Comparison of ENCODE assay signal across 1 cellular context in the genomic region with DNA sequence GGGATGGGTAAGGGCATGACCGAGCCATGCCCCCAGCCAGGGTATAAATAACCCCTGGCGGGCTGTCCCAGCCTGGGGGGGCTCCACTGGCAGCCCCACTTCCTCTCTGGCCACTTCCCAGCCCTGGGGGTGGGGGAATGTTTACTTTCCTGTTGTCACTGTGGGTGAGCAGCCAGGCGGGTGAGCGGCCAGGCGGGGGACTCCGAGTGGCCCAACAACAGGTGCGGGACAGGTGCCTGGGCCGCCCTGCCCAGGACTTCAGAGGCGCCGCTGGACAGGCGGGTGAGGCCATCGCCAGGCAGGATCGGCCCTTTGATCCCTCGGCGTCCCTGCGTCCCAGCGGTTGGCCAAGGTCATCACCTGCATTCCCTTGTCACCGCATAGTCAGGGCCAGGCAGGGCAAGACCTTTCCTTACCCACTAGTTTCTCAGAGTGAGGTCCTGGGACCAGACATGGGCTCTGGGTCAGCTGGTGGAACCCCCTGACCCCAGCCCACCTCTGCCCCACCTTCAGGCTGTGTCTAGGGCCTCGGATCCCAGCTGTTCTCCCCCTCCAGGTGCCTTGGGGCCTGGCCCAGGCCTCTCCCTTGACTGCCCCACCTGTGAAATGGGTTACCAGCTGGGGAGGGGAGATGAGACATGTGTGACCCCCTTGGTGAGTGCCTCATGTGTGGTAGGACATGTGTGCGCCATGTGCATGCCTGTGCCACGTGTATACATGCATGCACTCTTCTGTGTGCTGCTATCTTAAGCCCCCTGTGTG.
TF ChIP-seq lines count a peak whose summit lies in the region.

No MANE protein-coding gene starts in this region.

TF ChIP-seq in HepG2, 621 proteins besides CTCF, POLR2A, EP300 and RAD21 (continued from another document and continues in another):
- TF ChIP-seq, protein P1, sequence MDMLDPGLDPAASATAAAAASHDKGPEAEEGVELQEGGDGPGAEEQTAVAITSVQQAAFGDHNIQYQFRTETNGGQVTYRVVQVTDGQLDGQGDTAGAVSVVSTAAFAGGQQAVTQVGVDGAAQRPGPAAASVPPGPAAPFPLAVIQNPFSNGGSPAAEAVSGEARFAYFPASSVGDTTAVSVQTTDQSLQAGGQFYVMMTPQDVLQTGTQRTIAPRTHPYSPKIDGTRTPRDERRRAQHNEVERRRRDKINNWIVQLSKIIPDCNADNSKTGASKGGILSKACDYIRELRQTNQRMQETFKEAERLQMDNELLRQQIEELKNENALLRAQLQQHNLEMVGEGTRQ (IDR thresholded peaks at IDR 0.05; ENCODE audit: low read depth, low read length), result no peak
- TF ChIP-seq, protein P1 (CRISPR knock-in tag; IDR thresholded peaks at IDR 0.05; ENCODE audit: borderline replicate concordance), result no peak
- TF ChIP-seq PRMT3 (CRISPR knock-in tag; IDR thresholded peaks at IDR 0.05; ENCODE audit: borderline replicate concordance, low read depth) (no peak), SIX4 (CRISPR knock-in tag; IDR thresholded peaks at IDR 0.05) (peak; percentile 74; the same call in 1 of the 2 replicates), NR2C2 (CRISPR knock-in tag; IDR thresholded peaks at IDR 0.05; ENCODE audit: borderline replicate concordance) (peak; percentile 76), SMAD1 (CRISPR knock-in tag; IDR thresholded peaks at IDR 0.05; ENCODE audit: borderline replicate concordance, low read depth) (peak; percentile 78; the same call in 1 of the 2 replicates), U2AF2 (IDR thresholded peaks at IDR 0.05; ENCODE audit: low read depth, low read length) (no peak), ZNF569 (CRISPR knock-in tag; IDR thresholded peaks at IDR 0.05; ENCODE audit: borderline replicate concordance) (no peak), THAP11 (CRISPR knock-in tag; IDR thresholded peaks at IDR 0.05) (peak; percentile 85), NFKBIZ (CRISPR knock-in tag; IDR thresholded peaks at IDR 0.05) (peak; percentile 97), SRY (CRISPR knock-in tag; IDR thresholded peaks at IDR 0.05) (peak; percentile 73; the same call in 1 of the 2 replicates), AKAP8 (CRISPR knock-in tag; IDR thresholded peaks at IDR 0.05) (peak; percentile 98), ZFP82 (CRISPR knock-in tag; IDR thresholded peaks at IDR 0.05; ENCODE audit: borderline replicate concordance) (no peak), IRX3 (CRISPR knock-in tag; IDR thresholded peaks at IDR 0.05; ENCODE audit: borderline replicate concordance, low read depth) (no peak), YY1 (IDR thresholded peaks at IDR 0.05; ENCODE audit: insufficient read depth, insufficient replicate concordance, low read depth, low read length) (peak; percentile 49), ZFP37 (CRISPR knock-in tag; IDR thresholded peaks at IDR 0.05; ENCODE audit: borderline replicate concordance) (no peak), HOXA5 (CRISPR knock-in tag; IDR thresholded peaks at IDR 0.05) (no peak), MEIS1 (CRISPR knock-in tag; IDR thresholded peaks at IDR 0.05; ENCODE audit: borderline replicate concordance) (peak; percentile 82; the same call in 1 of the 2 replicates)
- TF ChIP-seq, protein P2, sequence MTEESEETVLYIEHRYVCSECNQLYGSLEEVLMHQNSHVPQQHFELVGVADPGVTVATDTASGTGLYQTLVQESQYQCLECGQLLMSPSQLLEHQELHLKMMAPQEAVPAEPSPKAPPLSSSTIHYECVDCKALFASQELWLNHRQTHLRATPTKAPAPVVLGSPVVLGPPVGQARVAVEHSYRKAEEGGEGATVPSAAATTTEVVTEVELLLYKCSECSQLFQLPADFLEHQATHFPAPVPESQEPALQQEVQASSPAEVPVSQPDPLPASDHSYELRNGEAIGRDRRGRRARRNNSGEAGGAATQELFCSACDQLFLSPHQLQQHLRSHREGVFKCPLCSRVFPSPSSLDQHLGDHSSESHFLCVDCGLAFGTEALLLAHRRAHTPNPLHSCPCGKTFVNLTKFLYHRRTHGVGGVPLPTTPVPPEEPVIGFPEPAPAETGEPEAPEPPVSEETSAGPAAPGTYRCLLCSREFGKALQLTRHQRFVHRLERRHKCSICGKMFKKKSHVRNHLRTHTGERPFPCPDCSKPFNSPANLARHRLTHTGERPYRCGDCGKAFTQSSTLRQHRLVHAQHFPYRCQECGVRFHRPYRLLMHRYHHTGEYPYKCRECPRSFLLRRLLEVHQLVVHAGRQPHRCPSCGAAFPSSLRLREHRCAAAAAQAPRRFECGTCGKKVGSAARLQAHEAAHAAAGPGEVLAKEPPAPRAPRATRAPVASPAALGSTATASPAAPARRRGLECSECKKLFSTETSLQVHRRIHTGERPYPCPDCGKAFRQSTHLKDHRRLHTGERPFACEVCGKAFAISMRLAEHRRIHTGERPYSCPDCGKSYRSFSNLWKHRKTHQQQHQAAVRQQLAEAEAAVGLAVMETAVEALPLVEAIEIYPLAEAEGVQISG (CRISPR knock-in tag; IDR thresholded peaks at IDR 0.05), result peak; percentile 90
- TF ChIP-seq, protein P3, sequence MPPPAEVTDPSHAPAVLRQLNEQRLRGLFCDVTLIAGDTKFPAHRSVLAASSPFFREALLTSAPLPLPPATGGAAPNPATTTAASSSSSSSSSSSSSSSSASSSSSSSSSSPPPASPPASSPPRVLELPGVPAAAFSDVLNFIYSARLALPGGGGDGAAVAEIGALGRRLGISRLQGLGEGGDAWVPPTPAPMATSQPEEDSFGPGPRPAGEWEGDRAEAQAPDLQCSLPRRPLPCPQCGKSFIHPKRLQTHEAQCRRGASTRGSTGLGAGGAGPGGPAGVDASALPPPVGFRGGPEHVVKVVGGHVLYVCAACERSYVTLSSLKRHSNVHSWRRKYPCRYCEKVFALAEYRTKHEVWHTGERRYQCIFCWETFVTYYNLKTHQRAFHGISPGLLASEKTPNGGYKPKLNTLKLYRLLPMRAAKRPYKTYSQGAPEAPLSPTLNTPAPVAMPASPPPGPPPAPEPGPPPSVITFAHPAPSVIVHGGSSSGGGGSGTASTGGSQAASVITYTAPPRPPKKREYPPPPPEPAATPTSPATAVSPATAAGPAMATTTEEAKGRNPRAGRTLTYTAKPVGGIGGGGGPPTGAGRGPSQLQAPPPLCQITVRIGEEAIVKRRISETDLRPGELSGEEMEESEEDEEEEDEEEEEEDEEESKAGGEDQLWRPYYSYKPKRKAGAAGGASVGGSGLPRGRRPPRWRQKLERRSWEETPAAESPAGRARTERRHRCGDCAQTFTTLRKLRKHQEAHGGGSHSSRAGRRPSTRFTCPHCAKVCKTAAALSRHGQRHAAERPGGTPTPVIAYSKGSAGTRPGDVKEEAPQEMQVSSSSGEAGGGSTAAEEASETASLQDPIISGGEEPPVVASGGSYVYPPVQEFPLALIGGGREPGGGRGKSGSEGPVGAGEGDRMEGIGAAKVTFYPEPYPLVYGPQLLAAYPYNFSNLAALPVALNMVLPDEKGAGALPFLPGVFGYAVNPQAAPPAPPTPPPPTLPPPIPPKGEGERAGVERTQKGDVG (CRISPR knock-in tag; IDR thresholded peaks at IDR 0.05; ENCODE audit: borderline replicate concordance), result peak; percentile 98
- TF ChIP-seq, protein P4, sequence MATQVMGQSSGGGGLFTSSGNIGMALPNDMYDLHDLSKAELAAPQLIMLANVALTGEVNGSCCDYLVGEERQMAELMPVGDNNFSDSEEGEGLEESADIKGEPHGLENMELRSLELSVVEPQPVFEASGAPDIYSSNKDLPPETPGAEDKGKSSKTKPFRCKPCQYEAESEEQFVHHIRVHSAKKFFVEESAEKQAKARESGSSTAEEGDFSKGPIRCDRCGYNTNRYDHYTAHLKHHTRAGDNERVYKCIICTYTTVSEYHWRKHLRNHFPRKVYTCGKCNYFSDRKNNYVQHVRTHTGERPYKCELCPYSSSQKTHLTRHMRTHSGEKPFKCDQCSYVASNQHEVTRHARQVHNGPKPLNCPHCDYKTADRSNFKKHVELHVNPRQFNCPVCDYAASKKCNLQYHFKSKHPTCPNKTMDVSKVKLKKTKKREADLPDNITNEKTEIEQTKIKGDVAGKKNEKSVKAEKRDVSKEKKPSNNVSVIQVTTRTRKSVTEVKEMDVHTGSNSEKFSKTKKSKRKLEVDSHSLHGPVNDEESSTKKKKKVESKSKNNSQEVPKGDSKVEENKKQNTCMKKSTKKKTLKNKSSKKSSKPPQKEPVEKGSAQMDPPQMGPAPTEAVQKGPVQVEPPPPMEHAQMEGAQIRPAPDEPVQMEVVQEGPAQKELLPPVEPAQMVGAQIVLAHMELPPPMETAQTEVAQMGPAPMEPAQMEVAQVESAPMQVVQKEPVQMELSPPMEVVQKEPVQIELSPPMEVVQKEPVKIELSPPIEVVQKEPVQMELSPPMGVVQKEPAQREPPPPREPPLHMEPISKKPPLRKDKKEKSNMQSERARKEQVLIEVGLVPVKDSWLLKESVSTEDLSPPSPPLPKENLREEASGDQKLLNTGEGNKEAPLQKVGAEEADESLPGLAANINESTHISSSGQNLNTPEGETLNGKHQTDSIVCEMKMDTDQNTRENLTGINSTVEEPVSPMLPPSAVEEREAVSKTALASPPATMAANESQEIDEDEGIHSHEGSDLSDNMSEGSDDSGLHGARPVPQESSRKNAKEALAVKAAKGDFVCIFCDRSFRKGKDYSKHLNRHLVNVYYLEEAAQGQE (IDR thresholded peaks at IDR 0.05; ENCODE audit: borderline replicate concordance in 1 of 2, low read depth in 1 of 2, low read length in 2 of 2), result peak in 1 of 2 experiments; percentile 50; a peak in 1 of 4 replicates
- TF ChIP-seq, protein P5, sequence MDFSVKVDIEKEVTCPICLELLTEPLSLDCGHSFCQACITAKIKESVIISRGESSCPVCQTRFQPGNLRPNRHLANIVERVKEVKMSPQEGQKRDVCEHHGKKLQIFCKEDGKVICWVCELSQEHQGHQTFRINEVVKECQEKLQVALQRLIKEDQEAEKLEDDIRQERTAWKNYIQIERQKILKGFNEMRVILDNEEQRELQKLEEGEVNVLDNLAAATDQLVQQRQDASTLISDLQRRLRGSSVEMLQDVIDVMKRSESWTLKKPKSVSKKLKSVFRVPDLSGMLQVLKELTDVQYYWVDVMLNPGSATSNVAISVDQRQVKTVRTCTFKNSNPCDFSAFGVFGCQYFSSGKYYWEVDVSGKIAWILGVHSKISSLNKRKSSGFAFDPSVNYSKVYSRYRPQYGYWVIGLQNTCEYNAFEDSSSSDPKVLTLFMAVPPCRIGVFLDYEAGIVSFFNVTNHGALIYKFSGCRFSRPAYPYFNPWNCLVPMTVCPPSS (IDR thresholded peaks at IDR 0.05), result no peak
- TF ChIP-seq, protein P6, sequence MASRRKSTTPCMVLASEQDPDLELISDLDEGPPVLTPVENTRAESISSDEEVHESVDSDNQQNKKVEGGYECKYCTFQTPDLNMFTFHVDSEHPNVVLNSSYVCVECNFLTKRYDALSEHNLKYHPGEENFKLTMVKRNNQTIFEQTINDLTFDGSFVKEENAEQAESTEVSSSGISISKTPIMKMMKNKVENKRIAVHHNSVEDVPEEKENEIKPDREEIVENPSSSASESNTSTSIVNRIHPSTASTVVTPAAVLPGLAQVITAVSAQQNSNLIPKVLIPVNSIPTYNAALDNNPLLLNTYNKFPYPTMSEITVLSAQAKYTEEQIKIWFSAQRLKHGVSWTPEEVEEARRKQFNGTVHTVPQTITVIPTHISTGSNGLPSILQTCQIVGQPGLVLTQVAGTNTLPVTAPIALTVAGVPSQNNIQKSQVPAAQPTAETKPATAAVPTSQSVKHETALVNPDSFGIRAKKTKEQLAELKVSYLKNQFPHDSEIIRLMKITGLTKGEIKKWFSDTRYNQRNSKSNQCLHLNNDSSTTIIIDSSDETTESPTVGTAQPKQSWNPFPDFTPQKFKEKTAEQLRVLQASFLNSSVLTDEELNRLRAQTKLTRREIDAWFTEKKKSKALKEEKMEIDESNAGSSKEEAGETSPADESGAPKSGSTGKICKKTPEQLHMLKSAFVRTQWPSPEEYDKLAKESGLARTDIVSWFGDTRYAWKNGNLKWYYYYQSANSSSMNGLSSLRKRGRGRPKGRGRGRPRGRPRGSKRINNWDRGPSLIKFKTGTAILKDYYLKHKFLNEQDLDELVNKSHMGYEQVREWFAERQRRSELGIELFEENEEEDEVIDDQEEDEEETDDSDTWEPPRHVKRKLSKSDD (CRISPR knock-in tag; IDR thresholded peaks at IDR 0.05; ENCODE audit: low read depth), result no peak
- TF ChIP-seq, protein P7, sequence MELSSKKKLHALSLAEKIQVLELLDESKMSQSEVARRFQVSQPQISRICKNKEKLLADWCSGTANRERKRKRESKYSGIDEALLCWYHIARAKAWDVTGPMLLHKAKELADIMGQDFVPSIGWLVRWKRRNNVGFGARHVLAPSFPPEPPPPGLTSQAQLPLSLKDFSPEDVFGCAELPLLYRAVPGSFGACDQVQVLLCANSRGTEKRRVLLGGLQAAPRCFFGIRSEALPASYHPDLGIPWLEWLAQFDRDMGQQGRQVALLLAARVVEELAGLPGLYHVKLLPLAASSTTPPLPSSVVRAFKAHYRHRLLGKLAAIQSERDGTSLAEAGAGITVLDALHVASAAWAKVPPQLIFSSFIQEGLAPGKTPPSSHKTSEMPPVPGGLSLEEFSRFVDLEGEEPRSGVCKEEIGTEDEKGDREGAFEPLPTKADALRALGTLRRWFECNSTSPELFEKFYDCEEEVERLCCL (CRISPR knock-in tag; IDR thresholded peaks at IDR 0.05; ENCODE audit: borderline replicate concordance), result no peak
- TF ChIP-seq, protein P8, sequence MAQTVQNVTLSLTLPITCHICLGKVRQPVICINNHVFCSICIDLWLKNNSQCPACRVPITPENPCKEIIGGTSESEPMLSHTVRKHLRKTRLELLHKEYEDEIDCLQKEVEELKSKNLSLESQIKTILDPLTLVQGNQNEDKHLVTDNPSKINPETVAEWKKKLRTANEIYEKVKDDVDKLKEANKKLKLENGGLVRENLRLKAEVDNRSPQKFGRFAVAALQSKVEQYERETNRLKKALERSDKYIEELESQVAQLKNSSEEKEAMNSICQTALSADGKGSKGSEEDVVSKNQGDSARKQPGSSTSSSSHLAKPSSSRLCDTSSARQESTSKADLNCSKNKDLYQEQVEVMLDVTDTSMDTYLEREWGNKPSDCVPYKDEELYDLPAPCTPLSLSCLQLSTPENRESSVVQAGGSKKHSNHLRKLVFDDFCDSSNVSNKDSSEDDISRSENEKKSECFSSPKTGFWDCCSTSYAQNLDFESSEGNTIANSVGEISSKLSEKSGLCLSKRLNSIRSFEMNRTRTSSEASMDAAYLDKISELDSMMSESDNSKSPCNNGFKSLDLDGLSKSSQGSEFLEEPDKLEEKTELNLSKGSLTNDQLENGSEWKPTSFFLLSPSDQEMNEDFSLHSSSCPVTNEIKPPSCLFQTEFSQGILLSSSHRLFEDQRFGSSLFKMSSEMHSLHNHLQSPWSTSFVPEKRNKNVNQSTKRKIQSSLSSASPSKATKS (CRISPR knock-in tag; IDR thresholded peaks at IDR 0.05), result peak; percentile 65
- TF ChIP-seq, protein P9, sequence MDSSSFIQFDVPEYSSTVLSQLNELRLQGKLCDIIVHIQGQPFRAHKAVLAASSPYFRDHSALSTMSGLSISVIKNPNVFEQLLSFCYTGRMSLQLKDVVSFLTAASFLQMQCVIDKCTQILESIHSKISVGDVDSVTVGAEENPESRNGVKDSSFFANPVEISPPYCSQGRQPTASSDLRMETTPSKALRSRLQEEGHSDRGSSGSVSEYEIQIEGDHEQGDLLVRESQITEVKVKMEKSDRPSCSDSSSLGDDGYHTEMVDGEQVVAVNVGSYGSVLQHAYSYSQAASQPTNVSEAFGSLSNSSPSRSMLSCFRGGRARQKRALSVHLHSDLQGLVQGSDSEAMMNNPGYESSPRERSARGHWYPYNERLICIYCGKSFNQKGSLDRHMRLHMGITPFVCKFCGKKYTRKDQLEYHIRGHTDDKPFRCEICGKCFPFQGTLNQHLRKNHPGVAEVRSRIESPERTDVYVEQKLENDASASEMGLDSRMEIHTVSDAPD (CRISPR knock-in tag; IDR thresholded peaks at IDR 0.05), result peak; percentile 99
